ENCODE assay signal across 35 cellular contexts in genomic region chr7:20681258-20681882, GRCh38.
"Had no signal": no experiment of that assay in that cellular context is flagged by ENCODE, and none has a peak within 500 bp of the region (broad histone marks: within the 10 kb centered on the region; RNA-seq: fewer than 3 reads in every experiment).

No MANE protein-coding gene starts in this region.

- H3K9ac ChIP-seq: KMS-11 had no signal

- DNase-seq: Karpas-422, Kasumi-1, MG63, MM.1S, MV-4-11, NCI-H1048, NCI-H1092, NCI-H1092 treated with DMSO at 0.1 percent for 48 hours, NCI-H1105, NCI-H1105 treated with DMSO at 0.1 percent for 48 hours, NCI-H1417, NCI-H1417 treated with DMSO at 0.1 percent for 48 hours, NCI-H1436, NCI-H1436 treated with DMSO at 0.1 percent for 48 hours, NCI-H146, NCI-H1694, NCI-H1694 treated with DMSO at 0.1 percent for 48 hours, NCI-H187, NCI-H187 treated with DMSO at 0.1 percent for 48 hours, NCI-H1930, NCI-H2029, NCI-H2029 treated with DMSO at 0.1 percent for 48 hours, NCI-H2081, NCI-H2081 treated with DMSO at 0.1 percent for 48 hours, NCI-H2107, NCI-H2171, NCI-H2171 treated with DMSO at 0.1 percent for 48 hours, NCI-H2227 treated with DMSO at 0.1 percent for 48 hours, NCI-H226, NCI-H345, NCI-H446, NCI-H446 treated with DMSO at 0.1 percent for 48 hours, NCI-H510A, NCI-H510A treated with DMSO at 0.1 percent for 48 hours had no signal

- H3K36me3 ChIP-seq: MG63 had no signal

- H3K9me3 ChIP-seq: MG63 had no signal

- H3K4me2 ChIP-seq: KMS-11 had no signal

- H3K27me3 ChIP-seq: MG63 had no signal

- H3K27ac ChIP-seq: KMS-11 had no signal

- H3K4me3 ChIP-seq: MG63 had no signal
